Comparison of ENCODE assay signal across 8 cellular contexts in the genomic region with DNA sequence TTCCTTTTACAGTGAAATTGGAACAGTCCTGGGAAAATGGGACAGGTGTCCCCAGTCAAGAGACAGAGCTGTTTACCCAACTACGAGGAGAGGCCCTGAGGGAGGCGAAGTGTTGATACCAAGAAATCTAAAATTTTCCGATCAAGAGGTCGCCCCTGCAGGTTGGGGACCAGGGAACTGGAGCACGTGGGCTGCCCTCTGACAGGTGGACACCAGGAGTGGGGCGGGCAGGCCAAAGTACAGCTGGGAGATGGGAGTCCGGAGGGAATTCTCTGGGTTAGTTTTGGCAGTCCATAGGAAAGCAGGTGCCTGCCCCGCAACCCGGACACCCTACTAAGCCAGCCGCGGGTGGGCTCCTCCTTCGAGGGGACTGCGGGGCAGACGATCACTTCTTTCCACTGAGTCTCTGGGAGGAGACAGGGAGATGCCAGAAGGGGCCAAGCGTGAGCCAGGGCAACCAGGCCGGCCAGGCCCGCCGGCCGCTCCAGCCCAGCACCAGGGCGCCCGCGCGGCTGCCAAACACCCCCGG. TPM values are rescaled to one million over a fixed set of nuclear protein-coding genes. Genes with fewer than 3 reads are reported as not detected.
DNase-seq lines count a peak whose midpoint lies in the region; ATAC-seq, FAIRE-seq and TF ChIP-seq lines count a peak whose summit lies in the region.

No MANE protein-coding gene starts in this region.

- ATAC-seq in mucosa of descending colon (peak; percentile 1), HG02678 (IDR thresholded peaks at IDR 0.05; ENCODE audit: unreplicated experiment) (no peak), GM21390 (IDR thresholded peaks at IDR 0.05; ENCODE audit: unreplicated experiment) (no peak)

- H3K4me3 ChIP-seq in A673 (ENCODE audit: low read depth, low read length, poor library complexity, severe bottlenecking) (peak overlapping the region; percentile 98), bronchial epithelial cell (ENCODE audit: low read depth, low read length) (peak overlapping the region; percentile 68), mucosa of descending colon (peak overlapping the region; percentile 74)

- H3K4me1 ChIP-seq in A673 (ENCODE audit: insufficient read depth, low read length, poor library complexity, severe bottlenecking) (peaks cover 12% of the 10 kb centered on the region), mucosa of descending colon (ENCODE audit: low read depth) (peaks cover 8% of the 10 kb centered on the region)

- H3K4me1 Mint-ChIP-seq in HFFc6 (ENCODE audit: low read depth): peaks cover 12% of the 10 kb centered on the region

- H3K36me3 Mint-ChIP-seq in HFFc6 (ENCODE audit: low read depth): no peaks in the 10 kb centered on the region

- peaks cover 10% of the 10 kb centered on the region for H3K27me3 Mint-ChIP-seq in HFFc6 (ENCODE audit: insufficient read depth)

- POLR2A ChIA-PET in A673 (lab: Charles Lee; ENCODE audit: low non-redundant PET): interaction anchor here (0.7 kb wide), 2 partner anchors 52 to 182 kb away, joined by 3 to 5 read pairs; no protein-coding TSS in a partner anchor

- no peak for FAIRE-seq in bronchial epithelial cell (lab: Jason Lieb, UNC)

- no peaks in the 10 kb centered on the region for H3K9me3 Mint-ChIP-seq in HFFc6

- DNase-seq in A673 (ENCODE audit: low spot score): no peak
- no peak for DNase-seq in HFFc6
- no peak for DNase-seq in bronchial epithelial cell (ENCODE audit: low read depth)
- peak in 1 of 3 donors; percentile 27 for DNase-seq in mucosa of descending colon
- no peak for DNase-seq in activated CD8-positive, alpha-beta memory T cell treated with anti-CD3 and anti-CD28 coated beads for 24 hours
- no peak for DNase-seq in epidermal melanocyte (ENCODE audit: insufficient read length, low spot score)

- no peaks in the 10 kb centered on the region for H3K9me3 ChIP-seq in A673 (ENCODE audit: low read depth, low read length, poor library complexity, severe bottlenecking)
- H3K9me3 ChIP-seq in mucosa of descending colon: no peaks in the 10 kb centered on the region

- H3K27me3 ChIP-seq in A673 (replicated peaks; ENCODE audit: insufficient read depth, low read depth, low read length, poor library complexity): no peaks in the 10 kb centered on the region
- H3K27me3 ChIP-seq in bronchial epithelial cell (ENCODE audit: control insufficient read depth, insufficient read depth, low read length): peaks cover 4% of the 10 kb centered on the region

- H3K4me3 Mint-ChIP-seq in HFFc6: peak overlapping the region; percentile 70

- no peak overlapping the region for H3K27ac Mint-ChIP-seq in HFFc6

- intact Hi-C loops in A673 (cut with micrococcal nuclease; ENCODE audit: unreplicated experiment) (loop anchor here (10.0 kb wide), 1 partner anchor 356 kb away; no protein-coding TSS in a partner anchor), mucosa of descending colon (cut with DNase I, micrococcal nuclease) (no loop called here)

- H3K36me3 ChIP-seq in A673 (ENCODE audit: insufficient read depth, low read length, poor library complexity, severe bottlenecking) (no peaks in the 10 kb centered on the region), bronchial epithelial cell (ENCODE audit: control insufficient read depth, insufficient read depth, low read length) (no peaks in the 10 kb centered on the region), mucosa of descending colon (ENCODE audit: low read depth) (no peaks in the 10 kb centered on the region)

- TF ChIP-seq CTCF in A673 (conservative IDR thresholded peaks at IDR 0.05; ENCODE audit: low read depth, low read length) (no peak), HFFc6 (IDR thresholded peaks at IDR 0.05) (no peak), bronchial epithelial cell (IDR thresholded peaks at IDR 0.05; ENCODE audit: insufficient read depth, low read length, severe bottlenecking) (no peak), mucosa of descending colon (IDR thresholded peaks at IDR 0.05) (no peak)

- no TSS peak for BruUV-seq in A673 (replicated peaks; lab: Mats Ljungman, UMichigan)

- no peak overlapping the region for H3K27ac ChIP-seq in A673 (ENCODE audit: low read depth, low read length, poor library complexity, severe bottlenecking)

- CTCF ChIA-PET in A673 (lab: Charles Lee): interaction anchor here (0.6 to 1.1 kb wide), 4 partner anchors 11 to 227 kb away, joined by 3 to 6 read pairs (median 4); no protein-coding TSS in a partner anchor

RNA-seq across cellular contexts. Expression of a gene that starts 0.9 kb away (rescaled TPM):
- total RNA-seq in A673 (2021) (23.7 and 27.0 TPM in 2 replicates), bronchial epithelial cell (1.8 and 7.6 TPM in 2 replicates), mucosa of descending colon (10 to 100 TPM; 20.6 to 48.5 (median 32.8) TPM)
- total RNA-seq in HFFc6 (2021; fragmentation: NEBNext Ultra II Directional; extraction: Animal tissue kit (Norgen Biotek cat#: 25700)): 1 to 10 TPM in 2 of 6 experiments, under 1 TPM in 4; 0.34 to 1.4 (median 0.43) TPM
